In the genomic region with DNA sequence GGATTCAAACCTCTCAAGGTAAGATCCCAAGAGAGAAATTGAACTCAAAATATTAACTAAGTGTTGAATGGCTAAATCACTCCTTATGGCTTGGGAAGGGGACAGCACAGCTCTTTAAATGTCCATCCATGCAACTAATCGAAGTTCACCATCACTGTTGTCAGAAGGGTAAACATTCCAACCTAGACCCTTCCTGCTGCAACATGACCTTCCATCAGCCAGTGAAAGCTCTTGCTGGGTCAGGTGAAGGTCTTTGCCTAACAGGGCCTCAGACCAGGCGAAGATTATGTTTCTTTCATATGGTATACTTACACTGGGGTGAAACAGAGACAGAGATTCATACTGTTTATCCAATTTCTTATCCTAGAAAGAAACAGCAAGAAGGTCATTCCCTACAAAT, we compare ENCODE assay signal across 17 cellular contexts. TPM values are rescaled to one million over a fixed set of nuclear protein-coding genes. Genes with fewer than 3 reads are reported as not detected.
A peak's percentile ranks its signal among the peaks of the same experiment; 100 is the strongest.
DNase-seq lines count a peak whose midpoint lies in the region; ATAC-seq and TF ChIP-seq lines count a peak whose summit lies in the region.
"Had no signal": no experiment of that assay in that cellular context is flagged by ENCODE, and none has a peak within 500 bp of the region (broad histone marks: within the 10 kb centered on the region; RNA-seq: fewer than 3 reads in every experiment).

No MANE protein-coding gene starts in this region.

- no peaks in the 10 kb centered on the region for H3K9me3 ChIP-seq in CD4-positive, alpha-beta T cell (ENCODE audit: control insufficient read depth, low read length)
- no peaks in the 10 kb centered on the region for H3K9me3 ChIP-seq in PC-3 (ENCODE audit: low read length)
- H3K9me3 ChIP-seq: BE2C had no signal

- BruUV-seq in PC-3 (replicated peaks; lab: Mats Ljungman, UMichigan) = no TSS peak

- H3K27me3 Mint-ChIP-seq in activated CD8-positive, alpha-beta memory T cell treated with anti-CD3 and anti-CD28 coated beads, Interleukin-2, amount 10 ng/mL, durations not matched to agents 7 days and 5 days = no peaks in the 10 kb centered on the region
- H3K27me3 Mint-ChIP-seq in CD4-positive, alpha-beta T cell = no peaks in the 10 kb centered on the region
- no peaks in the 10 kb centered on the region for H3K27me3 Mint-ChIP-seq in activated naive CD8-positive, alpha-beta T cell treated with anti-CD3 and anti-CD28 coated beads, Interleukin-2, amount 50 U/mL, for 24 hours
- H3K27me3 Mint-ChIP-seq in natural killer cell treated with Interleukin-12 subunit alpha and Interleukin-12 subunit beta and Interleukin-15 and Interleukin-18, amount 100 ng/mL, for 72 hours = no peaks in the 10 kb centered on the region
- no peaks in the 10 kb centered on the region for H3K27me3 Mint-ChIP-seq in mesothelial cell of epicardium (ENCODE audit: low read depth)

- H3K4me2 ChIP-seq in PC-3 (ENCODE audit: low read length) = no peak overlapping the region

- intact Hi-C loops in CD4-positive, alpha-beta T cell (cut with DNase I, micrococcal nuclease) = no loop called here
- intact Hi-C loops in PC-3 (cut with micrococcal nuclease) = no loop called here

- H3K4me1 Mint-ChIP-seq in activated CD8-positive, alpha-beta memory T cell treated with anti-CD3 and anti-CD28 coated beads, Interleukin-2, amount 10 ng/mL, durations not matched to agents 7 days and 5 days = peaks cover 21% of the 10 kb centered on the region
- no peaks in the 10 kb centered on the region for H3K4me1 Mint-ChIP-seq in CD4-positive, alpha-beta T cell (ENCODE audit: low read depth)
- peaks cover 33% of the 10 kb centered on the region for H3K4me1 Mint-ChIP-seq in activated naive CD8-positive, alpha-beta T cell treated with anti-CD3 and anti-CD28 coated beads, Interleukin-2, amount 50 U/mL, for 24 hours
- H3K4me1 Mint-ChIP-seq in natural killer cell treated with Interleukin-12 subunit alpha and Interleukin-12 subunit beta and Interleukin-15 and Interleukin-18, amount 100 ng/mL, for 72 hours (ENCODE audit: low read depth in 2 of 2) = peaks cover 19 to 28% of the 10 kb centered on the region in 2 donors
- H3K4me1 Mint-ChIP-seq in mesothelial cell of epicardium = no peaks in the 10 kb centered on the region
- H3K4me1 Mint-ChIP-seq: H9 had no signal

- no peak overlapping the region for H2AFZ ChIP-seq in PC-3 (ENCODE audit: low read length)

- H3K27ac Mint-ChIP-seq in activated CD8-positive, alpha-beta memory T cell treated with anti-CD3 and anti-CD28 coated beads, Interleukin-2, amount 10 ng/mL, durations not matched to agents 7 days and 5 days = peak overlapping the region; percentile 28
- no peak overlapping the region for H3K27ac Mint-ChIP-seq in CD4-positive, alpha-beta T cell
- peak overlapping the region; percentile 27 for H3K27ac Mint-ChIP-seq in activated naive CD8-positive, alpha-beta T cell treated with anti-CD3 and anti-CD28 coated beads, Interleukin-2, amount 50 U/mL, for 24 hours
- peak overlapping the region; percentile 22 to 63 for H3K27ac Mint-ChIP-seq in natural killer cell treated with Interleukin-12 subunit alpha and Interleukin-12 subunit beta and Interleukin-15 and Interleukin-18, amount 100 ng/mL, for 72 hours
- no peak overlapping the region for H3K27ac Mint-ChIP-seq in mesothelial cell of epicardium
- H3K27ac Mint-ChIP-seq: H9 had no signal

- peak overlapping the region; percentile 8 for H3K27ac ChIP-seq in CD4-positive, alpha-beta T cell (ENCODE audit: low read depth, low read length)
- H3K27ac ChIP-seq in PC-3 (ENCODE audit: low read length) = no peak overlapping the region
- H3K27ac ChIP-seq: 22Rv1 had no signal

- CTCF ChIA-PET in activated CD8-positive, alpha-beta memory T cell treated with anti-CD3 and anti-CD28 coated beads, Interleukin-2, amount 10 ng/mL, durations not matched to agents 7 days and 5 days (lab: Charles Lee) = interaction anchor here (1.0 kb wide), 1 partner anchor 58 kb away, joined by 3 read pairs; no protein-coding TSS in a partner anchor
- CTCF ChIA-PET in CD4-positive, alpha-beta T cell (lab: Charles Lee) = no interaction called here
- CTCF ChIA-PET in PC-3 (lab: Charles Lee) = no interaction called here

- H3K9ac ChIP-seq in PC-3 (ENCODE audit: low read length) = no peak overlapping the region

- DNase-seq in activated CD8-positive, alpha-beta memory T cell treated with anti-CD3 and anti-CD28 coated beads, Interleukin-2, amount 10 ng/mL, durations not matched to agents 7 days and 5 days = no peak
- no peak for DNase-seq in activated CD8-positive, alpha-beta memory T cell treated with anti-CD3 and anti-CD28 coated beads for 24 hours
- DNase-seq in CD4-positive, alpha-beta T cell = no peak
- no peak for DNase-seq in activated naive CD8-positive, alpha-beta T cell treated with anti-CD3 and anti-CD28 coated beads, Interleukin-2, amount 50 U/mL, for 24 hours
- no peak for DNase-seq in natural killer cell treated with Interleukin-12 subunit alpha and Interleukin-12 subunit beta and Interleukin-15 and Interleukin-18, amount 100 ng/mL, for 72 hours (ENCODE audit: low spot score)
- DNase-seq in PC-3 (no peak), mesothelial cell of epicardium (ENCODE audit: low spot score in 2 of 2, unreplicated experiment in 2 of 2) (no peak)
- DNase-seq: BE2C, DND-41, H9, NCI-H1105 treated with DMSO at 0.1 percent for 48 hours, NCI-H187, NCI-H226, NCI-H524 treated with DMSO at 0.1 percent for 48 hours had no signal

- H3K36me3 ChIP-seq in PC-3 (ENCODE audit: low read depth, low read length) = peaks cover 78% of the 10 kb centered on the region

- no peak for ATAC-seq in activated CD8-positive, alpha-beta memory T cell treated with anti-CD3 and anti-CD28 coated beads, Interleukin-2, amount 10 ng/mL, durations not matched to agents 7 days and 5 days
- ATAC-seq in CD4-positive, alpha-beta T cell (ENCODE audit: poor library complexity) = no peak
- no peak for ATAC-seq in activated naive CD8-positive, alpha-beta T cell treated with anti-CD3 and anti-CD28 coated beads, Interleukin-2, amount 50 U/mL, for 24 hours
- ATAC-seq in natural killer cell treated with Interleukin-12 subunit alpha and Interleukin-12 subunit beta and Interleukin-15 and Interleukin-18, amount 100 ng/mL, for 72 hours = no peak
- ATAC-seq in PC-3 = no peak
- no peak for ATAC-seq in GM19035 (IDR thresholded peaks at IDR 0.05; ENCODE audit: unreplicated experiment)
- ATAC-seq: GM12878 had no signal

- no peaks in the 10 kb centered on the region for H3K9me2 ChIP-seq in PC-3 (replicated peaks; ENCODE audit: low read length)

- no peaks in the 10 kb centered on the region for H3K79me2 ChIP-seq in PC-3 (ENCODE audit: low read length)

- no peak for TF ChIP-seq CTCF in CD4-positive, alpha-beta T cell (IDR thresholded peaks at IDR 0.05)
- TF ChIP-seq CTCF in PC-3 (conservative IDR thresholded peaks at IDR 0.05; ENCODE audit: low read depth, low read length) (no peak), mesothelial cell of epicardium (IDR thresholded peaks at IDR 0.05; ENCODE audit: unreplicated experiment) (no peak)

- H3K4me3 Mint-ChIP-seq in activated CD8-positive, alpha-beta memory T cell treated with anti-CD3 and anti-CD28 coated beads, Interleukin-2, amount 10 ng/mL, durations not matched to agents 7 days and 5 days = no peak overlapping the region
- no peak overlapping the region for H3K4me3 Mint-ChIP-seq in CD4-positive, alpha-beta T cell
- no peak overlapping the region for H3K4me3 Mint-ChIP-seq in activated naive CD8-positive, alpha-beta T cell treated with anti-CD3 and anti-CD28 coated beads, Interleukin-2, amount 50 U/mL, for 24 hours
- no peak overlapping the region for H3K4me3 Mint-ChIP-seq in natural killer cell treated with Interleukin-12 subunit alpha and Interleukin-12 subunit beta and Interleukin-15 and Interleukin-18, amount 100 ng/mL, for 72 hours
- no peak overlapping the region for H3K4me3 Mint-ChIP-seq in mesothelial cell of epicardium
- H3K4me3 Mint-ChIP-seq: H9 had no signal

- POLR2A ChIA-PET in CD4-positive, alpha-beta T cell (lab: Charles Lee) = interaction anchor here (1.0 to 1.4 kb wide), 2 partner anchors 17 to 65 kb away, joined by 3 to 5 read pairs; a partner anchor contains a TSS
- POLR2A ChIA-PET in PC-3 (lab: Charles Lee; ENCODE audit: unreplicated experiment) = no interaction called here

- no peaks in the 10 kb centered on the region for H3K27me3 ChIP-seq in CD4-positive, alpha-beta T cell (ENCODE audit: control insufficient read depth, insufficient read depth, low read length)
- no peaks in the 10 kb centered on the region for H3K27me3 ChIP-seq in PC-3 (ENCODE audit: low read length)
- H3K27me3 ChIP-seq: BE2C had no signal

- H3K4me3 ChIP-seq in PC-3 (ENCODE audit: low read length) = no peak overlapping the region
- H3K4me3 ChIP-seq: GM12878 had no signal

- no peaks in the 10 kb centered on the region for H3K9me3 Mint-ChIP-seq in activated CD8-positive, alpha-beta memory T cell treated with anti-CD3 and anti-CD28 coated beads, Interleukin-2, amount 10 ng/mL, durations not matched to agents 7 days and 5 days (ENCODE audit: low read depth)
- no peaks in the 10 kb centered on the region for H3K9me3 Mint-ChIP-seq in CD4-positive, alpha-beta T cell
- no peaks in the 10 kb centered on the region for H3K9me3 Mint-ChIP-seq in activated naive CD8-positive, alpha-beta T cell treated with anti-CD3 and anti-CD28 coated beads, Interleukin-2, amount 50 U/mL, for 24 hours
- H3K9me3 Mint-ChIP-seq in natural killer cell treated with Interleukin-12 subunit alpha and Interleukin-12 subunit beta and Interleukin-15 and Interleukin-18, amount 100 ng/mL, for 72 hours = no peaks in the 10 kb centered on the region
- H3K9me3 Mint-ChIP-seq in mesothelial cell of epicardium = no peaks in the 10 kb centered on the region
- H3K9me3 Mint-ChIP-seq: H9 had no signal

- H3F3A ChIP-seq in PC-3 (ENCODE audit: low read length, unreplicated experiment) = no peaks in the 10 kb centered on the region

- no peaks in the 10 kb centered on the region for H4K20me1 ChIP-seq in PC-3 (ENCODE audit: low read length)

- H3K4me1 ChIP-seq in PC-3 (ENCODE audit: insufficient read depth, low read length) = peaks cover 6% of the 10 kb centered on the region; the same call in 1 of the 2 replicates
- H3K4me1 ChIP-seq: BE2C had no signal

- peaks cover 69% of the 10 kb centered on the region for H3K36me3 Mint-ChIP-seq in activated CD8-positive, alpha-beta memory T cell treated with anti-CD3 and anti-CD28 coated beads, Interleukin-2, amount 10 ng/mL, durations not matched to agents 7 days and 5 days
- H3K36me3 Mint-ChIP-seq in CD4-positive, alpha-beta T cell (ENCODE audit: low read depth) = peaks cover 92% of the 10 kb centered on the region
- peaks cover 63% of the 10 kb centered on the region for H3K36me3 Mint-ChIP-seq in activated naive CD8-positive, alpha-beta T cell treated with anti-CD3 and anti-CD28 coated beads, Interleukin-2, amount 50 U/mL, for 24 hours (ENCODE audit: low read depth)
- peaks cover 13% of the 10 kb centered on the region for H3K36me3 Mint-ChIP-seq in natural killer cell treated with Interleukin-12 subunit alpha and Interleukin-12 subunit beta and Interleukin-15 and Interleukin-18, amount 100 ng/mL, for 72 hours
- H3K36me3 Mint-ChIP-seq in mesothelial cell of epicardium = peaks cover 52% of the 10 kb centered on the region

RNA-seq across cellular contexts. Expression of a gene that starts 16.4 kb away (rescaled TPM):
- 10 to 100 TPM; 71.3 to 72.1 TPM for total RNA-seq in activated CD8-positive, alpha-beta memory T cell treated with anti-CD3 and anti-CD28 coated beads, Interleukin-2, amount 10 ng/mL, durations not matched to agents 7 days and 5 days
- 10 to 100 TPM; 54.8 to 57.3 TPM for total RNA-seq in CD4-positive, alpha-beta T cell
- total RNA-seq in natural killer cell treated with Interleukin-12 subunit alpha and Interleukin-12 subunit beta and Interleukin-15 and Interleukin-18, amount 100 ng/mL, for 72 hours = 10 to 100 TPM; 46.1 to 47.2 TPM
- total RNA-seq in PC-3 (2014; rRNA removed) = 39.3 and 46.8 TPM in 2 replicates
- total RNA-seq in mesothelial cell of epicardium = 39.7 to 42.7 TPM (median 41.6 TPM) in 3 replicates

Comparison
In these comparisons a context has a peak if more than half of its experiments do, and no peak if none do; other contexts are left out.
1. H3K27ac Mint-ChIP-seq: peak in activated CD8-positive, alpha-beta memory T cell treated with anti-CD3 and anti-CD28 coated beads, Interleukin-2, amount 10 ng/mL, durations not matched to agents 7 days and 5 days (single experiment), activated naive CD8-positive, alpha-beta T cell treated with anti-CD3 and anti-CD28 coated beads, Interleukin-2, amount 50 U/mL, for 24 hours (single experiment) and natural killer cell treated with Interleukin-12 subunit alpha and Interleukin-12 subunit beta and Interleukin-15 and Interleukin-18, amount 100 ng/mL, for 72 hours (2 of 2); none in CD4-positive, alpha-beta T cell (single experiment) and mesothelial cell of epicardium (single experiment).